In the genomic region with DNA sequence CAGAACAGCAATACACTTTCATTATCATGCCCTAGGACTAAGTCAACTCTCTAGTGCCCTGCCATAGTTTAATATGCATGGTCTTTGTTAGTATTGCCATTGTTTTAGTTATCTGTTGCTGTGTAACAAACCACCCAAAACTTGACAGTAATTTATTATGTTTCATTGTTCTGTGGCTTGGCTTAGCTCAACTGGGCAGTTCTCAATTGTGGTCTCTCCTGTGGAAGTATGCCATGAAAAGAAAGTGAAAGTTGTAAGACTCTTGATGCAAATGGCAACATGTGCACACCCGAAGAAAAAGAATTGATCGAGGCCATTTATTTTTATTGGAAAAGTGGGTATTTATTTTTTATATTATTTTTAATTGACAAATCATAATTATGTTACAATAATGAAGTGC, we compare ENCODE assay signal across 19 cellular contexts.
A peak's percentile ranks its signal among the peaks of the same experiment; 100 is the strongest.
DNase-seq lines count a peak whose midpoint lies in the region; ATAC-seq lines count a peak whose summit lies in the region.
"Had no signal": no experiment of that assay in that cellular context is flagged by ENCODE, and none has a peak within 500 bp of the region (broad histone marks: within the 10 kb centered on the region; RNA-seq: fewer than 3 reads in every experiment).

No MANE protein-coding gene starts in this region.

- peaks cover 3% of the 10 kb centered on the region for H3K9me3 Mint-ChIP-seq in activated CD8-positive, alpha-beta memory T cell treated with anti-CD3 and anti-CD28 coated beads, Interleukin-2, amount 10 ng/mL, durations not matched to agents 7 days and 5 days (ENCODE audit: low read depth)

- CTCF ChIA-PET in activated CD8-positive, alpha-beta memory T cell treated with anti-CD3 and anti-CD28 coated beads, Interleukin-2, amount 10 ng/mL, durations not matched to agents 7 days and 5 days (lab: Charles Lee), result no interaction called here

- H3K9me2 ChIP-seq in GM23248 (ENCODE audit: insufficient read depth), result no peaks in the 10 kb centered on the region

- in situ Hi-C loops in SK-MEL-5 (cut with HindIII; ENCODE audit: low pct_unique_long_range_greater_than_20kb, low sequenced_read_pairs), result no loop called here
- in situ Hi-C loops in GM23248 (cut with MboI), result no loop called here

- H3K36me3 Mint-ChIP-seq in activated CD8-positive, alpha-beta memory T cell treated with anti-CD3 and anti-CD28 coated beads, Interleukin-2, amount 10 ng/mL, durations not matched to agents 7 days and 5 days, result no peaks in the 10 kb centered on the region

- WGBS in GM23248 (ENCODE audit: low coverage in 1 of 2, low lambda C conversion rate in 2 of 2, missing lambda C conversion rate in 2 of 2), 2 experiments, result 87 to 93% methylated on average over 2 of the region's 2 CpGs

- H3K27ac Mint-ChIP-seq in activated CD8-positive, alpha-beta memory T cell treated with anti-CD3 and anti-CD28 coated beads, Interleukin-2, amount 10 ng/mL, durations not matched to agents 7 days and 5 days, result no peak overlapping the region
- H3K27ac Mint-ChIP-seq: GM23338 had no signal

- no peaks in the 10 kb centered on the region for H3K4me1 Mint-ChIP-seq in activated CD8-positive, alpha-beta memory T cell treated with anti-CD3 and anti-CD28 coated beads, Interleukin-2, amount 10 ng/mL, durations not matched to agents 7 days and 5 days
- H3K4me1 Mint-ChIP-seq: GM23338 had no signal

- no peaks in the 10 kb centered on the region for H3K36me3 ChIP-seq in GM23248 (ENCODE audit: low read depth)
- H3K36me3 ChIP-seq: BLaER1 treated with 17β-estradiol and CSF1 and Interleukin-3, amounts not matched to agents 10 nM and 100 nM; SJCRH30 had no signal

- H2AFZ ChIP-seq in GM23248, result no peak overlapping the region
- H2AFZ ChIP-seq: GM23338 had no signal

- H4K20me1 ChIP-seq in GM23248 (ENCODE audit: insufficient read depth), result no peaks in the 10 kb centered on the region
- H4K20me1 ChIP-seq: BLaER1 treated with 17β-estradiol and CSF1 and Interleukin-3, amounts not matched to agents 10 nM and 100 nM had no signal

- no peaks in the 10 kb centered on the region for H3K27me3 Mint-ChIP-seq in activated CD8-positive, alpha-beta memory T cell treated with anti-CD3 and anti-CD28 coated beads, Interleukin-2, amount 10 ng/mL, durations not matched to agents 7 days and 5 days

- DNase-seq in A172 (ENCODE audit: low spot score) (peak; percentile 29), HT1080 (ENCODE audit: low read depth) (peak; percentile 44), SK-MEL-5 (ENCODE audit: low read depth, low spot score) (peak; percentile 69), fibroblast of peridontal ligament (ENCODE audit: extremely low read depth) (peak; percentile 71), GM23248 (no peak)
- no peak for DNase-seq in activated CD8-positive, alpha-beta memory T cell treated with anti-CD3 and anti-CD28 coated beads, Interleukin-2, amount 10 ng/mL, durations not matched to agents 7 days and 5 days
- DNase-seq: DMS153, NCI-H1417, NCI-H1930, NCI-H2171, NCI-H510A, SJCRH30 had no signal

- no peak overlapping the region for H3K4me3 Mint-ChIP-seq in activated CD8-positive, alpha-beta memory T cell treated with anti-CD3 and anti-CD28 coated beads, Interleukin-2, amount 10 ng/mL, durations not matched to agents 7 days and 5 days
- H3K4me3 Mint-ChIP-seq: GM23338 had no signal

- H3K4me2 ChIP-seq in GM23248 (ENCODE audit: unreplicated experiment), result no peak overlapping the region
- H3K4me2 ChIP-seq: BLaER1 treated with 17β-estradiol and CSF1 and Interleukin-3, amounts not matched to agents 10 nM and 100 nM; GM23338; KMS-11 had no signal

- H3K9me3 ChIP-seq in GM23248 (ENCODE audit: low read depth), result no peaks in the 10 kb centered on the region
- H3K9me3 ChIP-seq: SJCRH30 had no signal

- H3K79me2 ChIP-seq in GM23248 (ENCODE audit: insufficient read depth), result no peaks in the 10 kb centered on the region

- no peak overlapping the region for H3K9ac ChIP-seq in GM23248
- H3K9ac ChIP-seq: BLaER1 treated with 17β-estradiol and CSF1 and Interleukin-3, amounts not matched to agents 10 nM and 100 nM; KMS-11 had no signal

- no peaks in the 10 kb centered on the region for H3K27me3 ChIP-seq in GM23248 (replicated peaks; ENCODE audit: insufficient read depth)
- H3K27me3 ChIP-seq: BLaER1 treated with 17β-estradiol and CSF1 and Interleukin-3, amounts not matched to agents 10 nM and 100 nM; SJCRH30 had no signal

- H3K27ac ChIP-seq in GM23248, result no peak overlapping the region
- H3K27ac ChIP-seq: 22Rv1; BLaER1 treated with 17β-estradiol and CSF1 and Interleukin-3, amounts not matched to agents 10 nM and 100 nM; HL-60; KMS-11; SJCRH30 had no signal

- no peaks in the 10 kb centered on the region for H3K4me1 ChIP-seq in GM23248 (ENCODE audit: insufficient read depth)
- H3K4me1 ChIP-seq: BLaER1 treated with 17β-estradiol and CSF1 and Interleukin-3, amounts not matched to agents 10 nM and 100 nM; SJCRH30 had no signal

- no peak for ATAC-seq in activated CD8-positive, alpha-beta memory T cell treated with anti-CD3 and anti-CD28 coated beads, Interleukin-2, amount 10 ng/mL, durations not matched to agents 7 days and 5 days
- ATAC-seq in HG03520 (IDR thresholded peaks at IDR 0.05; ENCODE audit: unreplicated experiment) (no peak), GM18873 (IDR thresholded peaks at IDR 0.05; ENCODE audit: low FRiP score, unreplicated experiment) (no peak)
- ATAC-seq: GM23338 had no signal

- no peak overlapping the region for H3K4me3 ChIP-seq in GM23248
- H3K4me3 ChIP-seq: BLaER1 treated with 17β-estradiol and CSF1 and Interleukin-3, amounts not matched to agents 10 nM and 100 nM; GM23338; SJCRH30 had no signal

- no peaks in the 10 kb centered on the region for H3F3A ChIP-seq in GM23248 (ENCODE audit: insufficient read depth)

Comparison
In these comparisons a context has a peak if more than half of its experiments do, and no peak if none do; other contexts are left out.
1. DNase-seq: peak in A172 (single experiment), HT1080 (single experiment), SK-MEL-5 (single experiment) and fibroblast of peridontal ligament (single experiment); none in activated CD8-positive, alpha-beta memory T cell treated with anti-CD3 and anti-CD28 coated beads, Interleukin-2, amount 10 ng/mL, durations not matched to agents 7 days and 5 days (single experiment) and GM23248 (single experiment).